8 cellular contexts compared by ENCODE assay signal in the genomic region with DNA sequence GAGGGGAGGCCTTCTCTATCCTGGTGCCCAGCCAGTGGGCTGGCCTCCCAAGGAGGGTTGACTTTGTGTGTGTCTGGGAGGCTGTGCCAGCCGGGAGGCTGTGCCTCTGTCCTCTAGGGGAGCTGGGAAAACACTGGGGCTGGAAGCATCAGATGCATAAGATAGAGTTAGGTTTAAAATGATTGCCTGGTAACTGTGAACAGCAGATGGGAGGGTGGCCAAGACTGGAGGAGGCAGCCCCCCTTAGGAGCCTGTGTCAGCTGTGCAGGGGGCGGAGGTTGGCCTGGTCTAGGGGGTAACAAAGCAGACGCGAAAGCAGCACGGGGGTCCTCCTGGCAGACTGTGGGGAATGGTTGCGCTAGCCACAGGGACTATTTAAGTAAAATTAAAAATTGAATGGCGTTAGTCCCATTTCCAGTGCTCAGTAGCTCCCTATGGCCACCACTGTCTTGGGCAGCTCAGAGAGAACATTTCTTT. TPM values are rescaled to one million over a fixed set of nuclear protein-coding genes. Genes with fewer than 3 reads are reported as not detected.
DNase-seq lines count a peak whose midpoint lies in the region; ATAC-seq and TF ChIP-seq lines count a peak whose summit lies in the region.

No MANE protein-coding gene starts in this region.

- H3K4me2 ChIP-seq in SU-DHL-6 (ENCODE audit: low read depth, low read length, poor library complexity, severe bottlenecking): peak overlapping the region; percentile 84

- H3K9me3 ChIP-seq in SU-DHL-6 (ENCODE audit: insufficient read depth, low read length): peaks cover 11% of the 10 kb centered on the region; the same call in 1 of the 2 replicates

- peaks cover 15% of the 10 kb centered on the region for H3K79me2 ChIP-seq in SU-DHL-6 (ENCODE audit: insufficient read depth, low read length)

- H2AFZ ChIP-seq in SU-DHL-6 (ENCODE audit: low read depth, low read length, severe bottlenecking): peak overlapping the region; percentile 3

- H3K27me3 ChIP-seq in SU-DHL-6 (ENCODE audit: low read length): no peaks in the 10 kb centered on the region

- H3K4me3 Mint-ChIP-seq in activated CD4-positive, alpha-beta T cell treated with anti-CD3 and anti-CD28 coated beads, Interleukin-2, amount 10 ng/mL, durations not matched to agents 24 days and 14 days: peak overlapping the region; percentile 91

- TF ChIP-seq POLR2A in erythroblast (IDR thresholded peaks at IDR 0.05; ENCODE audit: low read length): no peak

- H3F3A ChIP-seq in SU-DHL-6 (ENCODE audit: insufficient read depth): peaks cover 17% of the 10 kb centered on the region

- peak overlapping the region; percentile 79 for H3K27ac Mint-ChIP-seq in activated CD4-positive, alpha-beta T cell treated with anti-CD3 and anti-CD28 coated beads, Interleukin-2, amount 10 ng/mL, durations not matched to agents 24 days and 14 days

- H3K27me3 Mint-ChIP-seq in activated CD4-positive, alpha-beta T cell treated with anti-CD3 and anti-CD28 coated beads, Interleukin-2, amount 10 ng/mL, durations not matched to agents 24 days and 14 days: no peaks in the 10 kb centered on the region

- no peak for DNase-seq in activated CD4-positive, alpha-beta T cell treated with anti-CD3 and anti-CD28 coated beads, Interleukin-2, amount 10 ng/mL, durations not matched to agents 24 days and 14 days
- no peak for DNase-seq in activated CD4-positive, alpha-beta T cell treated with anti-CD3 and anti-CD28 coated beads, Interleukin-2, amount 50 U/mL, for 4 hours
- DNase-seq in fibroblast of villous mesenchyme (ENCODE audit: low read depth) (no peak), retinal pigment epithelial cell (ENCODE audit: low read depth) (no peak), erythroblast (lab: John Stamatoyannopoulos, UW) (no peak)

- peaks cover 14% of the 10 kb centered on the region for H3K36me3 ChIP-seq in SU-DHL-6 (ENCODE audit: low read length)

- ATAC-seq in GM18907 (IDR thresholded peaks at IDR 0.05; ENCODE audit: unreplicated experiment) (no peak), GM21723 (IDR thresholded peaks at IDR 0.05; ENCODE audit: unreplicated experiment) (no peak)

- no peaks in the 10 kb centered on the region for H3K9me3 Mint-ChIP-seq in activated CD4-positive, alpha-beta T cell treated with anti-CD3 and anti-CD28 coated beads, Interleukin-2, amount 10 ng/mL, durations not matched to agents 24 days and 14 days

- no peaks in the 10 kb centered on the region for H4K20me1 ChIP-seq in SU-DHL-6 (ENCODE audit: low read depth, low read length)

- H3K27ac ChIP-seq in SU-DHL-6 (ENCODE audit: low read depth, low read length): peak overlapping the region; percentile 8; the same call in 1 of the 2 replicates

- intact Hi-C loops in activated CD4-positive, alpha-beta T cell treated with anti-CD3 and anti-CD28 coated beads, Interleukin-2, amount 10 ng/mL, durations not matched to agents 24 days and 14 days (cut with micrococcal nuclease): loop anchor here (5.0 kb wide), 1 partner anchor 159 kb away; no protein-coding TSS in a partner anchor

- TF ChIP-seq CTCF in SU-DHL-6 (IDR thresholded peaks at IDR 0.05; ENCODE audit: insufficient read depth, low read length, poor library complexity, severe bottlenecking) (no peak), fibroblast of villous mesenchyme (IDR thresholded peaks at IDR 0.05; ENCODE audit: insufficient read depth, low read depth, low read length) (no peak), retinal pigment epithelial cell (conservative IDR thresholded peaks at IDR 0.05; ENCODE audit: low read depth, low read length) (no peak)

- H3K4me3 ChIP-seq in SU-DHL-6 (ENCODE audit: insufficient read depth, low read length, poor library complexity, severe bottlenecking) (peak overlapping the region; percentile 83), fibroblast of villous mesenchyme (ENCODE audit: low read depth, low read length) (peak overlapping the region; percentile 83), retinal pigment epithelial cell (ENCODE audit: low read length) (peak overlapping the region; percentile 72)

- H3K9me2 ChIP-seq in SU-DHL-6 (replicated peaks; ENCODE audit: insufficient read depth, low read length): no peaks in the 10 kb centered on the region

- H3K9ac ChIP-seq in SU-DHL-6 (ENCODE audit: low read length): peak overlapping the region; percentile 93

- peaks cover 13% of the 10 kb centered on the region for H3K4me1 Mint-ChIP-seq in activated CD4-positive, alpha-beta T cell treated with anti-CD3 and anti-CD28 coated beads, Interleukin-2, amount 10 ng/mL, durations not matched to agents 24 days and 14 days

- H3K36me3 Mint-ChIP-seq in activated CD4-positive, alpha-beta T cell treated with anti-CD3 and anti-CD28 coated beads, Interleukin-2, amount 10 ng/mL, durations not matched to agents 24 days and 14 days (ENCODE audit: low read depth): peaks cover 44% of the 10 kb centered on the region

RNA-seq across cellular contexts. Expression of a gene that starts 1.3 kb away (rescaled TPM):
- total RNA-seq in activated CD4-positive, alpha-beta T cell treated with anti-CD3 and anti-CD28 coated beads, Interleukin-2, amount 10 ng/mL, durations not matched to agents 24 days and 14 days: 51.3 and 55.3 TPM in 2 replicates
- total RNA-seq in fibroblast of villous mesenchyme: 13.2 and 21.2 TPM in 2 replicates

RNA-seq across cellular contexts. Expression of a gene that starts 16.6 kb away (rescaled TPM):
- 110 and 111 TPM in 2 replicates for total RNA-seq in activated CD4-positive, alpha-beta T cell treated with anti-CD3 and anti-CD28 coated beads, Interleukin-2, amount 10 ng/mL, durations not matched to agents 24 days and 14 days
- 33.2 and 40.9 TPM in 2 replicates for total RNA-seq in fibroblast of villous mesenchyme

RNA-seq across cellular contexts. Expression of a gene that starts 31.3 kb away (rescaled TPM):
- 34.2 and 40.4 TPM in 2 replicates for total RNA-seq in activated CD4-positive, alpha-beta T cell treated with anti-CD3 and anti-CD28 coated beads, Interleukin-2, amount 10 ng/mL, durations not matched to agents 24 days and 14 days
- total RNA-seq in fibroblast of villous mesenchyme: 13.4 and 18.0 TPM in 2 replicates
